In genomic region chr2:29921560-29921915, GRCh38 we compare ENCODE assay signal across 8 cellular contexts. TPM values are rescaled to one million over a fixed set of nuclear protein-coding genes. Genes with fewer than 3 reads are reported as not detected.
DNase-seq lines count a peak whose midpoint lies in the region; ATAC-seq and TF ChIP-seq lines count a peak whose summit lies in the region.

ALK (minus strand) TSS chr2:29921586; CDS start chr2:29920659, 927 bp downstream.

- ATAC-seq in T-helper 17 cell (peak; percentile 82), HG03439 (IDR thresholded peaks at IDR 0.05; ENCODE audit: unreplicated experiment) (no peak), HG03342 (IDR thresholded peaks at IDR 0.05; ENCODE audit: unreplicated experiment) (no peak)

- no peak for TF ChIP-seq CTCF in retinal pigment epithelial cell (conservative IDR thresholded peaks at IDR 0.05; ENCODE audit: low read depth, low read length)

- peak within 1 kb of the TSS; percentile 75 for H3K4me3 Mint-ChIP-seq in T-helper 17 cell

- H3K4me3 ChIP-seq in retinal pigment epithelial cell (ENCODE audit: low read length), result peak within 1 kb of the TSS; percentile 14

- in situ Hi-C loops in G401 (cut with HindIII; ENCODE audit: low sequenced_read_pairs), result no loop called here

- DNase-seq in G401 (ENCODE audit: low spot score) (peak; percentile 75), NCI-H1105 (lab: John Stamatoyannopoulos, UW) (peak; percentile 87), T-helper 17 cell (peak in 2 of 3 donors; percentile 30 to 34), astrocyte of the hippocampus (ENCODE audit: low read depth, low spot score) (peak; percentile 97), hippocampal formation (lab: John Stamatoyannopoulos, UW) (peak; percentile 84 to 88), retinal pigment epithelial cell (ENCODE audit: low read depth) (no peak)

- H3K27me3 Mint-ChIP-seq in T-helper 17 cell, result peaks cover 59% of the 10 kb centered on the region

- H3K4me1 Mint-ChIP-seq in T-helper 17 cell, result peaks cover 4% of the 10 kb centered on the region

- H3K9me3 ChIP-seq in T-helper 17 cell (ENCODE audit: control insufficient read depth, low read length, poor library complexity, severe bottlenecking), result no peaks in the 10 kb centered on the region

- H3K36me3 Mint-ChIP-seq in T-helper 17 cell (ENCODE audit: low read depth), result peaks cover 3% of the 10 kb centered on the region

- H3K27ac Mint-ChIP-seq in T-helper 17 cell, result no peak within 1 kb of the TSS

RNA-seq across cellular contexts. Expression of gene ALK, which starts in this region (rescaled TPM):
- total RNA-seq in G401 (2014; rRNA removed; shearing (Covaris generic)), result not detected in 2 replicates
- not detected for total RNA-seq in T-helper 17 cell

Comparison
In these comparisons a context has a peak if more than half of its experiments do, and no peak if none do; other contexts are left out.
1. Peak in DNase-seq in G401; RNA of the gene not detected or under 1 TPM.
2. Peak in DNase-seq and ATAC-seq in T-helper 17 cell; RNA of the gene not detected or under 1 TPM.